In the genomic region with DNA sequence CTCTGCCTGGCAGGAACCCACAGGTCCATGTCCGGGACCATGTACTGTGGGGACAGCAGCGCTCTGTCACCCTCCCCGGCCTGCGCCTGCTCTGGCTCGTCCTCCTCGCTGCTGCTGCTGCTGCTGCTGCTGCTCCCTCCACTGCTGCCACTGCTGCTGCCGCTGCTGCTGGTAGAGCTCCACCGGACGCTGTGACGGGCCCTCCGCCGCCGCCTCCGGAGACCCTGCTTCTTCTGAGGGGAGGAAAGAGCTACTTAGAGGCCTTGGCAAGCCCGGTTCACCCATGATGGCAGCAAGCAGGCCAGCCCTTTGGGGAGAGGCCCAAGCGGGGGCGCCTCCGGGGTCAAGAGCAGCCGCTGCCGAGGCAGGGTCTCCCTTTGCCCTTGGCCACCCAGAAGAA, we compare ENCODE assay signal across 1 cellular context.
TF ChIP-seq lines count a peak whose summit lies in the region.

No MANE protein-coding gene starts in this region.

TF ChIP-seq in HepG2, 621 proteins besides CTCF, POLR2A, EP300 and RAD21:
- TF ChIP-seq, protein P1, sequence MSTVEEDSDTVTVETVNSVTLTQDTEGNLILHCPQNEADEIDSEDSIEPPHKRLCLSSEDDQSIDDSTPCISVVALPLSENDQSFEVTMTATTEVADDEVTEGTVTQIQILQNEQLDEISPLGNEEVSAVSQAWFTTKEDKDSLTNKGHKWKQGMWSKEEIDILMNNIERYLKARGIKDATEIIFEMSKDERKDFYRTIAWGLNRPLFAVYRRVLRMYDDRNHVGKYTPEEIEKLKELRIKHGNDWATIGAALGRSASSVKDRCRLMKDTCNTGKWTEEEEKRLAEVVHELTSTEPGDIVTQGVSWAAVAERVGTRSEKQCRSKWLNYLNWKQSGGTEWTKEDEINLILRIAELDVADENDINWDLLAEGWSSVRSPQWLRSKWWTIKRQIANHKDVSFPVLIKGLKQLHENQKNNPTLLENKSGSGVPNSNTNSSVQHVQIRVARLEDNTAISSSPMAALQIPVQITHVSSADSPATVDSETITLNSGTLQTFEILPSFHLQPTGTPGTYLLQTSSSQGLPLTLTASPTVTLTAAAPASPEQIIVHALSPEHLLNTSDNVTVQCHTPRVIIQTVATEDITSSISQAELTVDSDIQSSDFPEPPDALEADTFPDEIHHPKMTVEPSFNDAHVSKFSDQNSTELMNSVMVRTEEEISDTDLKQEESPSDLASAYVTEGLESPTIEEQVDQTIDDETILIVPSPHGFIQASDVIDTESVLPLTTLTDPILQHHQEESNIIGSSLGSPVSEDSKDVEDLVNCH (CRISPR knock-in tag; IDR thresholded peaks at IDR 0.05): no peak
- no peak for TF ChIP-seq ZNF451 (CRISPR knock-in tag; IDR thresholded peaks at IDR 0.05)
- TF ChIP-seq HNRNPL (IDR thresholded peaks at IDR 0.05; ENCODE audit: low read depth, low read length): no peak
- no peak for TF ChIP-seq NCOA1 (CRISPR knock-in tag; IDR thresholded peaks at IDR 0.05)
- 0 out of 2 replicates have a peak, but pooled peaks have one; percentile 37 for TF ChIP-seq RBFOX2 (IDR thresholded peaks at IDR 0.05; ENCODE audit: low read depth, low read length)
- TF ChIP-seq, protein P2, sequence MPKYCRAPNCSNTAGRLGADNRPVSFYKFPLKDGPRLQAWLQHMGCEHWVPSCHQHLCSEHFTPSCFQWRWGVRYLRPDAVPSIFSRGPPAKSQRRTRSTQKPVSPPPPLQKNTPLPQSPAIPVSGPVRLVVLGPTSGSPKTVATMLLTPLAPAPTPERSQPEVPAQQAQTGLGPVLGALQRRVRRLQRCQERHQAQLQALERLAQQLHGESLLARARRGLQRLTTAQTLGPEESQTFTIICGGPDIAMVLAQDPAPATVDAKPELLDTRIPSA (CRISPR knock-in tag; IDR thresholded peaks at IDR 0.05; ENCODE audit: borderline replicate concordance): no peak
- TF ChIP-seq ZNF788 (CRISPR knock-in tag; IDR thresholded peaks at IDR 0.05; ENCODE audit: borderline replicate concordance): no peak
- no peak for TF ChIP-seq RFX1 (IDR thresholded peaks at IDR 0.05)
- no peak for TF ChIP-seq ZIK1 (CRISPR knock-in tag; IDR thresholded peaks at IDR 0.05; ENCODE audit: borderline replicate concordance, low read depth)
- TF ChIP-seq SETDB1 (CRISPR knock-in tag; IDR thresholded peaks at IDR 0.05; ENCODE audit: borderline replicate concordance): no peak
- no peak for TF ChIP-seq SALL2 (CRISPR knock-in tag; IDR thresholded peaks at IDR 0.05)
- TF ChIP-seq ZNF749 (CRISPR knock-in tag; IDR thresholded peaks at IDR 0.05; ENCODE audit: borderline replicate concordance): no peak
- TF ChIP-seq U2AF2 (IDR thresholded peaks at IDR 0.05; ENCODE audit: low read depth, low read length): no peak
- TF ChIP-seq SIN3B (IDR thresholded peaks at IDR 0.05; ENCODE audit: low read length): no peak
- peak; percentile 41 for TF ChIP-seq AGO2 (optimal IDR thresholded peaks at IDR 0.05; ENCODE audit: low read depth, low read length)
- TF ChIP-seq JDP2 (CRISPR knock-in tag; IDR thresholded peaks at IDR 0.05; ENCODE audit: borderline replicate concordance): no peak
TF ChIP-seq in HepG2: peak in this region for 2.
